In the genomic region with DNA sequence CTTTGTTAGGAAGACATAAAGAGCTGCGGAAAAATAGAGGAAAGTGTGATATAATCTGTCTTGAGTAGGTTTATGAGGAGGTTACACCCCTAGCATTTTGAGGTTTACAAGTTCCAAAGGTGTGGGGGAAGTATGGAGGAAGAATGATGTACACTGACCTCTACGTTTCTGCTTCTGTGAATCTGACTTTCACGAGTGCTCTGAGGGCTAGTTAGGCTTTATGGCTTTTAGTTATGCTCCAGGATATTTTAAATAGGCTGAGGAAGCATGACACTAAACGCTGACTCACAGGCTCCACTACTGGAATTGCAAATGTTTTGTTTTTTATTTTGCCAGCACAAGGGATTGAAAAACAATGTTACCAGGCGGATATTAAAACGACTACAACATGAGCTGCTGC, we compare ENCODE assay signal across 10 cellular contexts. TPM values are rescaled to one million over a fixed set of nuclear protein-coding genes. Genes with fewer than 3 reads are reported as not detected.
A peak's percentile ranks its signal among the peaks of the same experiment; 100 is the strongest.
DNase-seq lines count a peak whose midpoint lies in the region; ATAC-seq and TF ChIP-seq lines count a peak whose summit lies in the region.
"Had no signal": no experiment of that assay in that cellular context is flagged by ENCODE, and none has a peak within 500 bp of the region (broad histone marks: within the 10 kb centered on the region; RNA-seq: fewer than 3 reads in every experiment).

No MANE protein-coding gene starts in this region.

- H3K4me1 ChIP-seq in esophagus muscularis mucosa: peaks cover 34 to 45% (median 41%) of the 10 kb centered on the region in 4 donors
- H3K4me1 ChIP-seq in thyroid gland: peaks cover 19 to 25% of the 10 kb centered on the region in 2 donors

- H3K4me3 ChIP-seq in AG10803 (ENCODE audit: low read length) (peak overlapping the region; percentile 11; the same call in 1 of the 2 replicates), esophagus muscularis mucosa (no peak overlapping the region), thyroid gland (replicated peaks in 1 of 3) (no peak overlapping the region)

- WGBS in esophagus muscularis mucosa: 44% methylated on average over 6 of the region's 6 CpGs
- 61 to 67% methylated on average over 6 of the region's 6 CpGs for WGBS in thyroid gland, 2 donors

- H3K9me3 ChIP-seq in esophagus muscularis mucosa (no peaks in the 10 kb centered on the region), thyroid gland (no peaks in the 10 kb centered on the region)

- H3K27ac ChIP-seq in esophagus muscularis mucosa (replicated peaks in 1 of 4) (peak overlapping the region; percentile 32 to 72 (median 57)), thyroid gland (no peak overlapping the region)

- intact Hi-C loops in esophagus muscularis mucosa (cut with DNase I): no loop called here
- intact Hi-C loops in thyroid gland (cut with DNase I): no loop called here

- TF ChIP-seq POLR2A in esophagus muscularis mucosa (IDR thresholded peaks at IDR 0.05; ENCODE audit: low read depth): no peak
- TF ChIP-seq POLR2A in thyroid gland (IDR thresholded peaks at IDR 0.05): no peak

- DNase-seq in AG10803 (ENCODE audit: low read depth) (peak; percentile 80), RPMI7951 (ENCODE audit: low read depth) (peak; percentile 85), esophagus muscularis mucosa (ENCODE audit: extremely low spot score) (no peak), myocyte (ENCODE audit: low read depth) (peak; percentile 73), thyroid gland (no peak), NCI-H774 (lab: John Stamatoyannopoulos, UW) (no peak)
- DNase-seq: activated CD8-positive, alpha-beta memory T cell treated with anti-CD3 and anti-CD28 coated beads, Interleukin-2, amount 50 U/mL, for 48 hours; Calu3 had no signal

- TF ChIP-seq CTCF in AG10803 (conservative IDR thresholded peaks at IDR 0.05; ENCODE audit: low read length): no peak
- TF ChIP-seq CTCF in esophagus muscularis mucosa (IDR thresholded peaks at IDR 0.05): no peak
- TF ChIP-seq CTCF in thyroid gland (IDR thresholded peaks at IDR 0.05): no peak

- no peaks in the 10 kb centered on the region for H3K27me3 ChIP-seq in esophagus muscularis mucosa
- no peaks in the 10 kb centered on the region for H3K27me3 ChIP-seq in thyroid gland

- TF ChIP-seq EP300 in esophagus muscularis mucosa (IDR thresholded peaks at IDR 0.05): no peak

- ATAC-seq in GM21515 (IDR thresholded peaks at IDR 0.05; ENCODE audit: unreplicated experiment): no peak
- no peak for ATAC-seq in GM18502 (IDR thresholded peaks at IDR 0.05; ENCODE audit: poor library complexity, unreplicated experiment)

- H3K36me3 ChIP-seq in esophagus muscularis mucosa (peaks cover 18 to 33% (median 26%) of the 10 kb centered on the region in 4 donors), thyroid gland (peaks cover 12 to 20% of the 10 kb centered on the region in 2 donors)

RNA-seq across cellular contexts. Expression of a gene that starts 46.4 kb away (rescaled TPM):
- 0.59 TPM in 1 of 2 replicates, not detected in the other for total RNA-seq in RPMI7951 (2014; rRNA removed; shearing (Covaris generic))
- total RNA-seq in esophagus muscularis mucosa (1 to 10 TPM in 1 of 4 donors, under 1 TPM in 1, not detected in 2; 0.65 to 1.2 TPM), myocyte (0.16 and 0.36 TPM in 2 replicates), thyroid gland (1 to 10 TPM in 2 of 4 donors, under 1 TPM in 1, not detected in 1; 0.27 to 2.0 (median 1.4) TPM)
- 0.37 TPM for polyA plus RNA-seq in myocyte (2012)

RNA-seq across cellular contexts. Expression of a gene that starts 47.5 kb away (rescaled TPM):
- 85.1 and 92.8 TPM in 2 replicates for total RNA-seq in RPMI7951 (2014; rRNA removed; shearing (Covaris generic))
- 100 to 1,000 TPM; 141 to 192 (median 165) TPM for total RNA-seq in esophagus muscularis mucosa
- 51.0 and 67.0 TPM in 2 replicates for total RNA-seq in myocyte
- polyA plus RNA-seq in myocyte (2012): 44.0 TPM
- total RNA-seq in thyroid gland: 100 to 1,000 TPM in 1 of 4 donors, 10 to 100 TPM in 3; 63.3 to 104 (median 91.1) TPM

Comparison
In these comparisons a context has a peak if more than half of its experiments do, and no peak if none do; other contexts are left out.
1. DNase-seq: peak in AG10803 (single experiment), RPMI7951 (single experiment) and myocyte (single experiment); none in esophagus muscularis mucosa (single experiment), thyroid gland (0 of 2) and NCI-H774 (single experiment).
2. H3K27ac ChIP-seq: peak in esophagus muscularis mucosa (4 of 4); none in thyroid gland (0 of 3).